In the genomic region with DNA sequence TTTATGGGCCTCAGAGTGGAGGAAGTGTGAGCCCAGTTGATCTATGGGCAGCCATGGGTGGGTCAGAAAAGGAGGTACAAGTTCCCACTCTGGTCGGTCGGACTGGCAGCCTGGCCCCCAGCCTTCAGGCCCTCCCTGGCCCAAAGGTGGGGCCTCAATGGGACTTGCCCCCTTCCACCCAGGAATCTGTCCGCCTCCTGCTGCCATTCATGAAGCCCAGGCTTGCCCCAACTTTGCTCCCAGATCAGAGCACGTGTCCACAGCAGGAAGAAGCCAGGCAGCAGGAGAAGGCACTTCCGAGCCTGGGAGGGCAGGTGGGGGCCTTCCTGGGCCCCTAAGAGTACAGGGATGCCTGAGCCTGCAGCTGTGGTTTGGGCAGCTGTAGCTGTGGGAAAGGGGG, we compare ENCODE assay signal across 30 cellular contexts. TPM values are rescaled to one million over a fixed set of nuclear protein-coding genes. Genes with fewer than 3 reads are reported as not detected.
"Had no signal": no experiment of that assay in that cellular context is flagged by ENCODE, and none has a peak within 500 bp of the region (broad histone marks: within the 10 kb centered on the region; RNA-seq: fewer than 3 reads in every experiment).

No MANE protein-coding gene starts in this region.

- H3K4me1 ChIP-seq: psoas muscle, uterus had no signal

- H3K9me3 Mint-ChIP-seq: endodermal cell, nephron had no signal

- H3K27ac ChIP-seq: coronary artery, dorsolateral prefrontal cortex, epithelial cell of prostate, gastrocnemius medialis, ovary, psoas muscle, skin epidermis, suprapubic skin, transverse colon, upper lobe of right lung, uterus had no signal

- H3K27me3 ChIP-seq: dorsolateral prefrontal cortex, ovary, suprapubic skin, upper lobe of right lung, uterus had no signal

- H3K27ac Mint-ChIP-seq: endodermal cell; stimulated activated naive CD8-positive, alpha-beta T cell treated with anti-CD3 and anti-CD28 coated beads, Interleukin-15, amount 100 ng/mL, for 72 hours had no signal

- H3K9me3 ChIP-seq: gastrocnemius medialis, ovary, psoas muscle, suprapubic skin, transverse colon, upper lobe of right lung, uterus had no signal

- H3K4me3 ChIP-seq: coronary artery, dorsolateral prefrontal cortex, gastrocnemius medialis, lung, ovary, psoas muscle, skin epidermis, suprapubic skin, transverse colon, upper lobe of right lung, uterus had no signal

- ATAC-seq: esophagus mucosa; gastrocnemius medialis; left lobe of liver; naive thymus-derived CD4-positive, alpha-beta T cell; psoas muscle; right cardiac atrium; stimulated activated naive CD8-positive, alpha-beta T cell treated with anti-CD3 and anti-CD28 coated beads, Interleukin-15, amount 100 ng/mL, for 72 hours; upper lobe of right lung had no signal

- H3K4me3 Mint-ChIP-seq: endodermal cell; stimulated activated naive CD8-positive, alpha-beta T cell treated with anti-CD3 and anti-CD28 coated beads, Interleukin-15, amount 100 ng/mL, for 72 hours had no signal

- H3K27me3 Mint-ChIP-seq: stimulated activated naive CD8-positive, alpha-beta T cell treated with anti-CD3 and anti-CD28 coated beads, Interleukin-15, amount 100 ng/mL, for 72 hours had no signal

- DNase-seq: dorsolateral prefrontal cortex; effector CD4-positive, alpha-beta T cell; endodermal cell; foreskin fibroblast; gastrocnemius medialis; head of caudate nucleus; kidney; mesendoderm; midbrain; naive thymus-derived CD4-positive, alpha-beta T cell; occipital lobe; ovary; posterior cingulate gyrus; psoas muscle; right cardiac atrium; stimulated activated CD4-positive, alpha-beta T cell treated with anti-CD3 and anti-CD28 coated beads, Interleukin-15, amount 100 ng/mL, for 24 hours; stimulated activated CD4-positive, alpha-beta T cell treated with anti-CD3 and anti-CD28 coated beads, Interleukin-2, amount 100 ng/mL, for 48 hours; stimulated activated naive CD4-positive, alpha-beta T cell; stimulated activated naive CD8-positive, alpha-beta T cell treated with anti-CD3 and anti-CD28 coated beads, Interleukin-15, amount 100 ng/mL, for 72 hours; transverse colon; upper lobe of right lung; uterus had no signal

- H3K36me3 ChIP-seq: gastrocnemius medialis, ovary, suprapubic skin, transverse colon, upper lobe of right lung, uterus had no signal

RNA-seq across cellular contexts. Expression of a gene that starts 22.2 kb away (rescaled TPM):
- polyA plus RNA-seq: naive thymus-derived CD4-positive, alpha-beta T cell; right cardiac atrium had no signal
